Comparison of ENCODE assay signal across 7 cellular contexts in genomic region chr20:11278461-11278860, GRCh38.
"Had no signal": no experiment of that assay in that cellular context is flagged by ENCODE, and none has a peak within 500 bp of the region (broad histone marks: within the 10 kb centered on the region; RNA-seq: fewer than 3 reads in every experiment).

No MANE protein-coding gene starts in this region.

- H3K27ac ChIP-seq: HL-60 had no signal

- ATAC-seq: K562 had no signal

- DNase-seq: IMR-90, KBM-7, KG1 had no signal

- H3K4me3 ChIP-seq: K562 had no signal

- FAIRE-seq: HTR-8/SVneo, K562 had no signal

- H3K27ac Mint-ChIP-seq: IgD-negative memory B cell had no signal

- H3K4me3 Mint-ChIP-seq: IgD-negative memory B cell had no signal

- H3K27me3 Mint-ChIP-seq: IgD-negative memory B cell had no signal

- H3K4me1 Mint-ChIP-seq: IgD-negative memory B cell had no signal
